Comparison of ENCODE assay signal across 9 cellular contexts in the genomic region with DNA sequence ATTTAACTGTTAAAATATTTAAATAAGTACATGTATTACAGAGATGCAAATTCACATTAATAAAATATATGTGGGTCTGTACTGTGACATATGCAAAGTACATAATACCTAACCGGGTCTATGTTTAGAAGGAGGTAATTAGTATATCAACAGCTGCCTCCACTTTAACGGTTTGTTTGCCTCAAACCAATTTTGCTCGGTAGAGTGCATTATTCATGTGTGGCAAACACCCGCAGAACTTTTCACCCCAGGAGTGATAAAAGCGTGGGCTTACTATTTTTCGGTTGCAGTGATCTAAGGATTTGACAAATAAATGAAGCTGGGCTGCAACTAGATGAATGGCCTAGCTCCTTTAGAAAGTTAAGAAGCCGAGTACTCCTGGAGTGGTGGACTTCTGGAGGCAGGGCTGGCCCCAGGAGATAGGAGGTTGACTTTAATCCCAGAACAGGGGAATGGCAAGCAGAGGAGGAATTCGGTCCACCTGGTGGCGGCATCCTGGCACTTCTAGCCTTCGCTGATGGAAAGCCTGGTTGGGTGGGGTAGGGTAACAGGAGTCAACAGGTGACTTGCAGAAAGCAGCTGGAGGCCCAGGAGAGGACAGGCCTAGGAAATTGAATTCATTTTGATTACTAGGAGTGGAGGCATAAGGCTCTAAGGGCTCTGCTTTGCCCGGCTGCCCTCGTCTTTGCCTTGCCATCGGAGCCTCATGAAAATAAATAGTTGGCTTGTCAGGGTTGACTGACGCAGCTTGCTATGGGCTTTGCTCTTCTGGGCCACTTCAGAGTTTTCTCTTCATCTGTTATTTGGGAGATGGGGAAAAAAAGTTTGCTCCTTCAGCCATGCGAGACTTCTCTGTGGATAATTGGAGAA. TPM values are rescaled to one million over a fixed set of nuclear protein-coding genes. Genes with fewer than 3 reads are reported as not detected.
DNase-seq lines count a peak whose midpoint lies in the region; FAIRE-seq and TF ChIP-seq lines count a peak whose summit lies in the region.
"Had no signal": no experiment of that assay in that cellular context is flagged by ENCODE, and none has a peak within 500 bp of the region (broad histone marks: within the 10 kb centered on the region; RNA-seq: fewer than 3 reads in every experiment).

No MANE protein-coding gene starts in this region.

- H3K4me3 Mint-ChIP-seq in H9, result no peak overlapping the region
- H3K4me3 Mint-ChIP-seq in neural progenitor cell, result no peak overlapping the region

- H3K79me1 ChIP-seq in H9 (ENCODE audit: insufficient read depth, low read depth, low read length, poor library complexity, severe bottlenecking), result no peaks in the 10 kb centered on the region

- no peak for FAIRE-seq in HTR-8/SVneo (lab: Jason Lieb, UNC)
- FAIRE-seq: endothelial cell of umbilical vein had no signal

- H2BK12ac ChIP-seq in H9 (ENCODE audit: insufficient read length, low read depth, low read length), result no peak overlapping the region

- H2AFZ ChIP-seq in H9 (ENCODE audit: low read length) (no peak overlapping the region), neural progenitor cell (replicated peaks) (no peak overlapping the region)

- H3K14ac ChIP-seq in H9 (ENCODE audit: insufficient read depth, low read length), result no peak overlapping the region

- H3K23me2 ChIP-seq in H9 (ENCODE audit: insufficient read length, low read depth, low read length, poor library complexity, severe bottlenecking), result no peaks in the 10 kb centered on the region

- no peak overlapping the region for H2BK5ac ChIP-seq in H9 (ENCODE audit: insufficient read length, low read length)

- TF ChIP-seq CTCF in H9 (conservative IDR thresholded peaks at IDR 0.05) (peak; percentile 75), neural progenitor cell (IDR thresholded peaks at IDR 0.05) (peak; percentile 54)

- H4K91ac ChIP-seq in H9 (ENCODE audit: insufficient read length, low read depth, low read length), result no peak overlapping the region

- H4K20me1 ChIP-seq in H9 (ENCODE audit: control insufficient read depth, insufficient read depth, insufficient read length) (no peaks in the 10 kb centered on the region), neural progenitor cell (ENCODE audit: low read depth) (peaks cover 22% of the 10 kb centered on the region)

- no peak overlapping the region for H3K23ac ChIP-seq in H9 (ENCODE audit: insufficient read length, low read depth, low read length)

- no peak overlapping the region for H4K5ac ChIP-seq in H9 (ENCODE audit: insufficient read length, low read depth, low read length)

- H3K27ac Mint-ChIP-seq in H9, result no peak overlapping the region
- H3K27ac Mint-ChIP-seq in neural progenitor cell, result no peak overlapping the region

- H3K4me2 ChIP-seq in H9 (ENCODE audit: insufficient read depth, insufficient read length, low read length) (no peak overlapping the region), neural progenitor cell (peak overlapping the region; percentile 23)

- no peaks in the 10 kb centered on the region for H3K79me2 ChIP-seq in H9 (ENCODE audit: insufficient read depth, low read length)
- H3K79me2 ChIP-seq in neural progenitor cell (ENCODE audit: low read depth), result peaks cover 6% of the 10 kb centered on the region

- no peak overlapping the region for H3T11ph ChIP-seq in H9 (ENCODE audit: low read length)

- no peak overlapping the region for H3K4ac ChIP-seq in H9 (ENCODE audit: low read depth, low read length)

- peaks cover 32 to 33% of the 10 kb centered on the region in 2 experiments for H3K4me1 Mint-ChIP-seq in H9
- peaks cover 28% of the 10 kb centered on the region for H3K4me1 Mint-ChIP-seq in neural progenitor cell

- H3K56ac ChIP-seq in H9 (ENCODE audit: insufficient read length, low read depth, low read length), result no peak overlapping the region

- no peak overlapping the region for H2BK20ac ChIP-seq in H9 (ENCODE audit: low read depth, low read length, poor library complexity, severe bottlenecking)

- H3K27ac ChIP-seq in H9 (ENCODE audit: insufficient read length, low read depth, low read length), result no peak overlapping the region
- no peak overlapping the region for H3K27ac ChIP-seq in neural progenitor cell

- no peaks in the 10 kb centered on the region for H3K36me3 ChIP-seq in neural progenitor cell

- H3K18ac ChIP-seq in H9 (ENCODE audit: insufficient read length, low read depth, low read length), result no peak overlapping the region

- H2AK5ac ChIP-seq in H9 (ENCODE audit: insufficient read length, low read length), result no peak overlapping the region

- H3K27me3 Mint-ChIP-seq in H9 (ENCODE audit: low read depth) (peaks cover 18% of the 10 kb centered on the region), neural progenitor cell (ENCODE audit: insufficient read depth, low read depth) (peaks cover 9% of the 10 kb centered on the region)

- H3F3A ChIP-seq in neural progenitor cell (ENCODE audit: low read depth), result peaks cover 22% of the 10 kb centered on the region

- H3K9me3 ChIP-seq in H9 (ENCODE audit: control insufficient read depth, low read depth, low read length) (no peaks in the 10 kb centered on the region), neural progenitor cell (ENCODE audit: low read depth) (no peaks in the 10 kb centered on the region)

- H3K4me1 ChIP-seq in H9 (ENCODE audit: insufficient read depth, low read length) (peaks cover 8% of the 10 kb centered on the region; the same call in 1 of the 2 replicates), neural progenitor cell (peaks cover 21% of the 10 kb centered on the region)

- H3K9ac ChIP-seq in H9 (ENCODE audit: extremely low read depth, insufficient read length, low read length) (no peak overlapping the region), neural progenitor cell (no peak overlapping the region)

- no peak overlapping the region for H4K8ac ChIP-seq in H9 (replicated peaks; ENCODE audit: insufficient read length, low read depth, low read length)

- DNase-seq in COLO668 (lab: John Stamatoyannopoulos, UW; ENCODE audit: unreplicated experiment) (peak; percentile 89), H9 (peak; percentile 92), NCI-H345 treated with DMSO at 0.1 percent for 48 hours (lab: John Stamatoyannopoulos, UW; ENCODE audit: unreplicated experiment) (peak; percentile 80), cerebellar cortex (ENCODE audit: low spot score) (peak; percentile 76), neural progenitor cell (ENCODE audit: low spot score) (peak; percentile 68), HTR-8/SVneo (ENCODE audit: insufficient read length, low spot score) (no peak), NOMO-1 (lab: John Stamatoyannopoulos, UW; ENCODE audit: unreplicated experiment in 2 of 2) (no peak), T1000 (lab: John Stamatoyannopoulos, UW) (no peak)

- H3K4me3 ChIP-seq in neural progenitor cell, result no peak overlapping the region

- H3K9me3 Mint-ChIP-seq in H9 (no peaks in the 10 kb centered on the region), neural progenitor cell (no peaks in the 10 kb centered on the region)

- H3K27me3 ChIP-seq in H9 (ENCODE audit: insufficient read depth, low read length) (no peaks in the 10 kb centered on the region; the same call in 1 of the 2 replicates), neural progenitor cell (peaks cover 26% of the 10 kb centered on the region)

- H2BK15ac ChIP-seq in H9 (ENCODE audit: low read depth, low read length), result no peak overlapping the region

- no peak overlapping the region for H2BK120ac ChIP-seq in H9 (ENCODE audit: low read depth, low read length, poor library complexity, severe bottlenecking)

- H3K36me3 Mint-ChIP-seq in H9 (ENCODE audit: insufficient read depth in 1 of 3, low read depth in 3 of 3) (no peaks in the 10 kb centered on the region), neural progenitor cell (no peaks in the 10 kb centered on the region)

- no CpG with 5 or more reads among the region's 15 CpGs for WGBS in H9 (ENCODE audit: extremely low coverage, insufficient read length, low lambda C conversion rate)

RNA-seq across cellular contexts. Expression of a gene that starts 2.4 kb away (rescaled TPM):
- total RNA-seq in H9 (2021) (9.4 and 12.1 TPM in 2 replicates), neural progenitor cell (ENCODE audit: low replicate concordance) (4.8 and 6.6 TPM in 2 replicates)

Comparison
In these comparisons a context has a peak if more than half of its experiments do, and no peak if none do; other contexts are left out.
1. DNase-seq: peak in COLO668 (single experiment), H9 (single experiment), NCI-H345 treated with DMSO at 0.1 percent for 48 hours (single experiment), cerebellar cortex (single experiment) and neural progenitor cell (single experiment); none in HTR-8/SVneo (single experiment), NOMO-1 (0 of 2) and T1000 (single experiment).